ENCODE assay signal across 10 cellular contexts in genomic region chr20:48825551-48825885, GRCh38. TPM values are rescaled to one million over a fixed set of nuclear protein-coding genes. Genes with fewer than 3 reads are reported as not detected.
DNase-seq lines count a peak whose midpoint lies in the region; ATAC-seq and TF ChIP-seq lines count a peak whose summit lies in the region.
"Had no signal": no experiment of that assay in that cellular context is flagged by ENCODE, and none has a peak within 500 bp of the region (broad histone marks: within the 10 kb centered on the region; RNA-seq: fewer than 3 reads in every experiment).

No MANE protein-coding gene starts in this region.

- H3K4me1 Mint-ChIP-seq in CD14-positive monocyte = peaks cover 70% of the 10 kb centered on the region
- H3K4me1 Mint-ChIP-seq in natural killer cell treated with Interleukin-12 subunit alpha and Interleukin-12 subunit beta and Interleukin-15 and Interleukin-18, amount 100 ng/mL, for 72 hours (ENCODE audit: low read depth in 2 of 2) = peaks cover 56 to 59% of the 10 kb centered on the region in 2 donors

- peaks cover 56% of the 10 kb centered on the region for H3K27me3 ChIP-seq in HUES6 (ENCODE audit: control insufficient read depth, insufficient read depth, low read length)

- peak overlapping the region; percentile 94 to 100 (median 98) for H3K27ac Mint-ChIP-seq in CD14-positive monocyte
- peak overlapping the region in 1 of 2 donors; percentile 98 for H3K27ac Mint-ChIP-seq in natural killer cell treated with Interleukin-12 subunit alpha and Interleukin-12 subunit beta and Interleukin-15 and Interleukin-18, amount 100 ng/mL, for 72 hours

- no peak for ATAC-seq in natural killer cell treated with Interleukin-12 subunit alpha and Interleukin-12 subunit beta and Interleukin-15 and Interleukin-18, amount 100 ng/mL, for 72 hours
- ATAC-seq in GM21515 (IDR thresholded peaks at IDR 0.05; ENCODE audit: unreplicated experiment) = no peak

- no peaks in the 10 kb centered on the region for H3K27me3 Mint-ChIP-seq in CD14-positive monocyte (ENCODE audit: low read depth in 3 of 3)
- H3K27me3 Mint-ChIP-seq in natural killer cell treated with Interleukin-12 subunit alpha and Interleukin-12 subunit beta and Interleukin-15 and Interleukin-18, amount 100 ng/mL, for 72 hours = no peaks in the 10 kb centered on the region

- intact Hi-C loops in CD14-positive monocyte (cut with micrococcal nuclease) = loop anchor here in 1 of 2 donors (5.0 to 10.0 kb wide), 4 partner anchors 37 to 171 kb away; partner anchors contain the start of gene ARFGEF2

- DNase-seq in CD14-positive monocyte (ENCODE audit: low spot score) (no peak), coronary artery (ENCODE audit: low spot score) (no peak), foreskin melanocyte (no peak), COLO829 (ENCODE audit: low spot score) (no peak), NCI-H510A (lab: John Stamatoyannopoulos, UW) (no peak)
- DNase-seq in natural killer cell treated with Interleukin-12 subunit alpha and Interleukin-12 subunit beta and Interleukin-15 and Interleukin-18, amount 100 ng/mL, for 72 hours (ENCODE audit: low spot score) = no peak
- DNase-seq: DMS 273 treated with DMSO at 0.1 percent for 48 hours, islet precursor cell had no signal

- TF ChIP-seq CTCF in CD14-positive monocyte (IDR thresholded peaks at IDR 0.05) (no peak), coronary artery (IDR thresholded peaks at IDR 0.05) (no peak)

- no peak overlapping the region for H3K27ac ChIP-seq in HUES6 (ENCODE audit: low read depth, low read length)
- H3K27ac ChIP-seq in coronary artery = peak overlapping the region in 1 of 2 donors; percentile 87

- H3K36me3 Mint-ChIP-seq in CD14-positive monocyte = peaks cover 22 to 27% of the 10 kb centered on the region in 2 donors
- no peaks in the 10 kb centered on the region for H3K36me3 Mint-ChIP-seq in natural killer cell treated with Interleukin-12 subunit alpha and Interleukin-12 subunit beta and Interleukin-15 and Interleukin-18, amount 100 ng/mL, for 72 hours

- H3K4me3 Mint-ChIP-seq in CD14-positive monocyte = peak overlapping the region; percentile 95 to 98
- peak overlapping the region; percentile 85 for H3K4me3 Mint-ChIP-seq in natural killer cell treated with Interleukin-12 subunit alpha and Interleukin-12 subunit beta and Interleukin-15 and Interleukin-18, amount 100 ng/mL, for 72 hours

- no peak overlapping the region for H3K9ac ChIP-seq in HUES6 (ENCODE audit: low read length)

- no peaks in the 10 kb centered on the region for H3K9me3 ChIP-seq in HUES6 (ENCODE audit: control insufficient read depth, insufficient read depth, low read depth, low read length)

- no peaks in the 10 kb centered on the region for H3K36me3 ChIP-seq in HUES6 (ENCODE audit: control insufficient read depth, insufficient read depth, low read length)

- H3K4me3 ChIP-seq in HUES6 (ENCODE audit: low read depth, low read length) (peak overlapping the region; percentile 94; the same call in 1 of the 2 replicates), coronary artery (peak overlapping the region; percentile 84)

- H3K4me1 ChIP-seq in HUES6 (ENCODE audit: control insufficient read depth, insufficient read depth, low read length) = peaks cover 16% of the 10 kb centered on the region

- H3K9me3 Mint-ChIP-seq in CD14-positive monocyte = peaks cover 0 to 2% (median 0%) of the 10 kb centered on the region in 7 donors
- no peaks in the 10 kb centered on the region for H3K9me3 Mint-ChIP-seq in natural killer cell treated with Interleukin-12 subunit alpha and Interleukin-12 subunit beta and Interleukin-15 and Interleukin-18, amount 100 ng/mL, for 72 hours

RNA-seq across cellular contexts. Expression of gene PREX1, which starts 2.3 kb away (rescaled TPM):
- 10 to 100 TPM; 24.3 to 27.5 TPM for polyA plus RNA-seq in CD14-positive monocyte
- total RNA-seq in natural killer cell treated with Interleukin-12 subunit alpha and Interleukin-12 subunit beta and Interleukin-15 and Interleukin-18, amount 100 ng/mL, for 72 hours = 100 to 1,000 TPM; 132 to 167 TPM
